In the genomic region with DNA sequence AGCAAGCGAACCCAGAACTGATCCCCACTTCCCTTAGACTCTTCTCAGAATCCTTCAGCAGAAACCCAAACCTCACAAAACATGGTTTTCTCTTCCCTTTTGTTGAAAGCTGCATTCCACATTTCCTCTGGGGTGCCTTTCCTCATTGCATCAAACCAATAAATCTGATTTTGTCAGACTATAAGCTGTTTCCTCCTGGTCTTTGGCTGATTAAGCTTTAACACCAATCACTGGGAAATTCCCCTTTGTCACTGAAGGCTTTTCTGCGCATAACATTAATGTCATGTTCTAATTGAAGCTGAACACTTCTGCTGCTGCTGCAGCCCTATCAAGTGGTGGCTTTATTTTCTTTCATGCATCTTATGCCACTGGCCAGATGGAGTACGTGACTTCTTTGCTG, we compare ENCODE assay signal across 19 cellular contexts.
DNase-seq lines count a peak whose midpoint lies in the region; ATAC-seq and TF ChIP-seq lines count a peak whose summit lies in the region.
"Had no signal": no experiment of that assay in that cellular context is flagged by ENCODE, and none has a peak within 500 bp of the region (broad histone marks: within the 10 kb centered on the region; RNA-seq: fewer than 3 reads in every experiment).

No MANE protein-coding gene starts in this region.

- POLR2A ChIA-PET in A673 (lab: Charles Lee; ENCODE audit: low non-redundant PET) = no interaction called here

- intact Hi-C loops in A673 (cut with micrococcal nuclease; ENCODE audit: unreplicated experiment) = no loop called here

- H2AFZ ChIP-seq in Loucy (ENCODE audit: low read length) = peak overlapping the region; percentile 64; the same call in 1 of the 2 replicates
- H2AFZ ChIP-seq in neural progenitor cell (replicated peaks) = peak overlapping the region; percentile 55

- H3K4me3 ChIP-seq in A673 (ENCODE audit: low read depth, low read length, poor library complexity, severe bottlenecking) (no peak overlapping the region), Loucy (ENCODE audit: low read length, poor library complexity, severe bottlenecking) (peak overlapping the region; percentile 25), SK-N-MC (peak overlapping the region; percentile 67), neural progenitor cell (no peak overlapping the region)
- H3K4me3 ChIP-seq: A549 had no signal

- CTCF ChIA-PET in A673 (lab: Charles Lee) = interaction anchor here (1.2 kb wide), 1 partner anchor 25 kb away, joined by 3 read pairs; no protein-coding TSS in a partner anchor

- H3K36me3 ChIP-seq in A673 (ENCODE audit: insufficient read depth, low read length, poor library complexity, severe bottlenecking) (no peaks in the 10 kb centered on the region), Loucy (ENCODE audit: insufficient read depth, low read length) (no peaks in the 10 kb centered on the region), SK-N-MC (ENCODE audit: insufficient read depth, low read length) (no peaks in the 10 kb centered on the region), neural progenitor cell (no peaks in the 10 kb centered on the region)

- no peaks in the 10 kb centered on the region for H3K27me3 Mint-ChIP-seq in neural progenitor cell (ENCODE audit: insufficient read depth, low read depth)

- no peak overlapping the region for H3K4me3 Mint-ChIP-seq in neural progenitor cell
- H3K4me3 Mint-ChIP-seq: H9 had no signal

- no peaks in the 10 kb centered on the region for H3K9me2 ChIP-seq in Loucy (replicated peaks; ENCODE audit: low read depth, low read length)

- H4K20me1 ChIP-seq in Loucy (ENCODE audit: insufficient read depth, low read length, poor library complexity, severe bottlenecking) (no peaks in the 10 kb centered on the region), neural progenitor cell (ENCODE audit: low read depth) (no peaks in the 10 kb centered on the region)

- H3K27ac ChIP-seq in A673 (ENCODE audit: low read depth, low read length, poor library complexity, severe bottlenecking) = peak overlapping the region; percentile 35
- H3K27ac ChIP-seq in SK-N-MC = peak overlapping the region; percentile 82
- H3K27ac ChIP-seq in neural progenitor cell = no peak overlapping the region
- H3K27ac ChIP-seq: A549, C4-2B had no signal

- no peaks in the 10 kb centered on the region for H3K4me1 Mint-ChIP-seq in neural progenitor cell
- H3K4me1 Mint-ChIP-seq: H9 had no signal

- peak; percentile 52 for DNase-seq in A673 (ENCODE audit: low spot score)
- peak; percentile 28 for DNase-seq in SK-N-MC (ENCODE audit: low read depth, low spot score)
- DNase-seq in neural progenitor cell (ENCODE audit: low spot score) = no peak
- DNase-seq in NCI-H510A treated with DMSO at 0.1 percent for 48 hours (lab: John Stamatoyannopoulos, UW) = no peak
- DNase-seq in NCI-H2227 treated with DMSO at 0.1 percent for 48 hours (lab: John Stamatoyannopoulos, UW) = no peak
- DNase-seq: DMS 273 treated with DMSO at 0.1 percent for 48 hours, H9, IMR-90, Kasumi-1, NCI-H1105 treated with DMSO at 0.1 percent for 48 hours, NCI-H1694 treated with DMSO at 0.1 percent for 48 hours, NCI-H2107, NCI-H748 treated with DMSO at 0.1 percent for 48 hours, OCI-M1, SHP77 treated with DMSO at 0.1 percent for 48 hours had no signal

- H3K9ac ChIP-seq in Loucy (ENCODE audit: low read depth, low read length, poor library complexity, severe bottlenecking) (no peak overlapping the region), SK-N-MC (ENCODE audit: insufficient read length) (peak overlapping the region; percentile 9), neural progenitor cell (no peak overlapping the region)

- ATAC-seq in GM18520 (IDR thresholded peaks at IDR 0.05; ENCODE audit: unreplicated experiment) = no peak
- ATAC-seq: A549 had no signal

- H3K4me2 ChIP-seq in Loucy (ENCODE audit: low read depth, low read length, poor library complexity, severe bottlenecking) (peak overlapping the region; percentile 51), neural progenitor cell (no peak overlapping the region)
- H3K4me2 ChIP-seq: A549 had no signal

- BruUV-seq in A673 (replicated peaks; lab: Mats Ljungman, UMichigan) = no TSS peak

- no peaks in the 10 kb centered on the region for H3K79me2 ChIP-seq in Loucy (ENCODE audit: insufficient read depth, low read length)
- H3K79me2 ChIP-seq in neural progenitor cell (ENCODE audit: low read depth) = no peaks in the 10 kb centered on the region

- no peaks in the 10 kb centered on the region for H3K27me3 ChIP-seq in A673 (replicated peaks; ENCODE audit: insufficient read depth, low read depth, low read length, poor library complexity)
- no peaks in the 10 kb centered on the region for H3K27me3 ChIP-seq in Loucy (ENCODE audit: insufficient read depth, low read length, poor library complexity, severe bottlenecking)
- H3K27me3 ChIP-seq in neural progenitor cell = no peaks in the 10 kb centered on the region

- TF ChIP-seq CTCF in A673 (conservative IDR thresholded peaks at IDR 0.05; ENCODE audit: low read depth, low read length) (no peak), Loucy (conservative IDR thresholded peaks at IDR 0.05; ENCODE audit: low read length) (no peak), neural progenitor cell (IDR thresholded peaks at IDR 0.05) (no peak)

- H3K36me3 Mint-ChIP-seq in neural progenitor cell = no peaks in the 10 kb centered on the region

- H3F3A ChIP-seq in Loucy (ENCODE audit: low read depth) = no peaks in the 10 kb centered on the region
- H3F3A ChIP-seq in neural progenitor cell (ENCODE audit: low read depth) = no peaks in the 10 kb centered on the region

- no peaks in the 10 kb centered on the region for H3K9me3 Mint-ChIP-seq in neural progenitor cell
- H3K9me3 Mint-ChIP-seq: H9 had no signal

- H3K9me3 ChIP-seq in A673 (ENCODE audit: low read depth, low read length, poor library complexity, severe bottlenecking) (no peaks in the 10 kb centered on the region), Loucy (ENCODE audit: insufficient read depth, low read depth, low read length) (no peaks in the 10 kb centered on the region), SK-N-MC (ENCODE audit: low read depth, low read length) (no peaks in the 10 kb centered on the region), neural progenitor cell (ENCODE audit: low read depth) (no peaks in the 10 kb centered on the region)
- H3K9me3 ChIP-seq: A549 had no signal

- H3K4me1 ChIP-seq in A673 (ENCODE audit: insufficient read depth, low read length, poor library complexity, severe bottlenecking) (peaks cover 4% of the 10 kb centered on the region), Loucy (ENCODE audit: insufficient read depth, low read length, poor library complexity, severe bottlenecking) (peaks cover 11% of the 10 kb centered on the region), neural progenitor cell (no peaks in the 10 kb centered on the region)
- H3K4me1 ChIP-seq: A549 had no signal

- H3K27ac Mint-ChIP-seq in neural progenitor cell = no peak overlapping the region
- H3K27ac Mint-ChIP-seq: H9 had no signal

Comparison
In these comparisons a context has a peak if more than half of its experiments do, and no peak if none do; other contexts are left out.
1. DNase-seq: peak in A673 (single experiment) and SK-N-MC (single experiment); none in neural progenitor cell (single experiment), NCI-H510A treated with DMSO at 0.1 percent for 48 hours (single experiment) and NCI-H2227 treated with DMSO at 0.1 percent for 48 hours (single experiment).
2. H3K4me3 ChIP-seq: peak in Loucy (single experiment) and SK-N-MC (single experiment); none in A673 (single experiment) and neural progenitor cell (single experiment).